In the genomic region with DNA sequence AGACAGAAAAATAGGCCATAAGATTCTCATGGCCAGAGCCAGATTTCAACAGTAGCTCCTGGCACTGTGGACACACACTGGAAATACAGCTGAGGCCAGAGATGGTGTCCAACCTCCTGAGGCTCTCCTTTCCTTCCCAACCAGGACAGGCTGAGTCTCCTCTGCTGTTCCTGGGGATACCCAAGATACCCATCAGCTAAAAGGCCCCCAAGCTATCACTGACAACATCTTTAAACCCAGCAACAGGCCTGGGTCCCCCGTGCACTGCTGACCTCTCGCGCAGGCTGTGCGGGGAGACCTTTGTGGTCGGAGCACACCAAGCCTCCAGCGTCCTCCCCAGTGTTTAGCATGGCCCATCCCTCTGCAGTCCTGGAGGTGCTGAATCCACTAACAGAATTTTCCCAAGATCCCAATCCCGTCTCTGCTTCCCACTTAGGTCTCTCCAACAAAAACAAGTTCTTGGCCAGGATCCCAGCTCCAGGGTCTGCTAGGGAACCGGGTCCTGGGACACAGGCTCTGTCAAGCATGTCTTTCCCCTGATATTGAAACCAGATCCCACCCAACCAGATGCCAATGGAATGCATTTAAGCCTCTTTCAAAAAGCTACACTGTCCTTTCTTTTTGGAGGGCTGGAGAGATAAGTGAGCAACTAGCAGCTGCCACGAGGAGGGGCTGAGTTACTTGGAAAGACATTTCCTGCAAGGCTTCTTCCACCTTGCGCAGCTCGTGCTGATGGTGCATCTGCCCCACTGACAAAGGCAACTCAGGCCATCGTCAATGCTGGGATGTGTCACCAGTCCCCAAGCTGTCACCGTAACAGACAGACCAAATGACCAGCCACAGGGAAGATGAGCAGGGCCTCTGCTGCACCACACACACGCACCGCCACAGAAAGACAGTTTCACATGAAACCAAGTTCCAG, we compare ENCODE assay signal across 8 cellular contexts.
DNase-seq lines count a peak whose midpoint lies in the region; ATAC-seq and TF ChIP-seq lines count a peak whose summit lies in the region.

No MANE protein-coding gene starts in this region.

- H3K36me3 Mint-ChIP-seq in glutamatergic neuron (ENCODE audit: unreplicated experiment) = peaks cover 9% of the 10 kb centered on the region

- peak; percentile 48 for DNase-seq in stimulated activated CD4-positive, alpha-beta T cell treated with anti-CD3 and anti-CD28 coated beads, Interleukin-15, amount 100 ng/mL, for 24 hours
- no peak for DNase-seq in stimulated activated CD4-positive, alpha-beta T cell treated with anti-CD3 and anti-CD28 coated beads, Interleukin-4, amount 100 ng/mL, for 1 hour
- DNase-seq in glutamatergic neuron = no peak
- DNase-seq in upper lobe of right lung = no peak
- no peak for DNase-seq in GF-D8 (lab: John Stamatoyannopoulos, UW)
- DNase-seq in ureter (ENCODE audit: low spot score) = no peak
- DNase-seq in NCI-H345 (lab: John Stamatoyannopoulos, UW) = no peak

- ATAC-seq in HG03460 (IDR thresholded peaks at IDR 0.05; ENCODE audit: unreplicated experiment) (peak; percentile 15), upper lobe of right lung (peak; percentile 10)

- H3K9me3 Mint-ChIP-seq in glutamatergic neuron (ENCODE audit: unreplicated experiment) = peaks cover 31% of the 10 kb centered on the region

- intact Hi-C loops in upper lobe of right lung (cut with DNase I) = no loop called here

- H3K4me3 Mint-ChIP-seq in glutamatergic neuron (ENCODE audit: unreplicated experiment) = no peak overlapping the region

- TF ChIP-seq CTCF in glutamatergic neuron (IDR thresholded peaks at IDR 0.05; ENCODE audit: partially characterized antibody, unreplicated experiment) = no peak
- TF ChIP-seq CTCF in upper lobe of right lung (IDR thresholded peaks at IDR 0.05) = no peak

- H3K27ac Mint-ChIP-seq in glutamatergic neuron (ENCODE audit: unreplicated experiment) = peak overlapping the region; percentile 75

- no peak overlapping the region for H3K27ac ChIP-seq in upper lobe of right lung

- H3K27me3 ChIP-seq in upper lobe of right lung = no peaks in the 10 kb centered on the region

- peaks cover 16% of the 10 kb centered on the region for H3K27me3 Mint-ChIP-seq in glutamatergic neuron (ENCODE audit: unreplicated experiment)

- peaks cover 88% of the 10 kb centered on the region for H3K4me1 Mint-ChIP-seq in glutamatergic neuron (ENCODE audit: low read depth, unreplicated experiment)

- no peak overlapping the region for H3K4me3 ChIP-seq in upper lobe of right lung

- no peaks in the 10 kb centered on the region for H3K9me3 ChIP-seq in upper lobe of right lung

- peaks cover 7% of the 10 kb centered on the region for H3K4me1 ChIP-seq in upper lobe of right lung

- H3K36me3 ChIP-seq in upper lobe of right lung = no peaks in the 10 kb centered on the region
